1 cellular context compared by ENCODE assay signal in the genomic region with DNA sequence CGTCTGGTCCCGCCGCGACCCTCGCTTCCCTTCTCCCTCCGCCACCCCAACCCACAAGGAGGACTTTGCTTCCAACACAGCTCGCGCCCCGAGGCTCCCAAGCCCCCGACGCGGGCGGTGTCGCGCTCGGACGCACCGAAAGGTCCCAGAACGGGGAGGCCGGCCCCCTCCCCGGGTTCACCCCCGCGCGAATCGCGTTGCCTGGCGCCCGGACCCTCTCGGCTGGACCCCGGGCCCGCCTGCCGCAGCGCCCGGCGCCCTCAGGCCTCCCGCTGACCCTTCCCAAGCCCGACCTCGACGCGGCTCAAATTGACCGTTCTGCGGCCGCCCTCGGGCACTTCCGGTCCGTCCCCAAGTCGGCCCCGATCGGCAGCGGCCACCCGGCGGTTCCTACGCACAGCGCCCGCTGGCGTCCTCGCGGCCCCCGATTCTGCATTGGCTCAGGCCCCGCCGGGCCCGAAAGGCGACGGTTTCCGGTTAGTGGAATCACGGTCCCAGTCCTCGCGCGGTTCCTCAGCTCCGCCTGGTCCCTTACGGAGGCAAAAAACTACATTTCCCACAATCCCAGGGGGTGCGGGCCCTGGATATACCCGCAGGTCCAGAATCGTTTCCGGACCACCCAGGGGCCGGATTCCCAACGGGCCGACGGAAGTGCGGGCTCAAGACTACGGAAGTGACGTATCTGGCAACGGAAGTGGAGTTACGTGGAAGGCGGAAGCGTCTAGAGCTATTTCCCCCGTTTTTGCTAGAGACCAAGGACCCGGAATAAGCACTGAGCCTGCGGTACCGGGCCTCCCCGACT.
TF ChIP-seq lines count a peak whose summit lies in the region.

A gene (minus strand): TSS at position 347 of the 802 bp plus-strand sequence. CDS start 451 bp downstream, outside the sequence.

TF ChIP-seq in SK-N-SH treated with all-trans-retinoic acid at 6 μM for 48 hours, 23 proteins besides CTCF, POLR2A, EP300 and RAD21 (continued from another document):
- TF ChIP-seq, protein P1, sequence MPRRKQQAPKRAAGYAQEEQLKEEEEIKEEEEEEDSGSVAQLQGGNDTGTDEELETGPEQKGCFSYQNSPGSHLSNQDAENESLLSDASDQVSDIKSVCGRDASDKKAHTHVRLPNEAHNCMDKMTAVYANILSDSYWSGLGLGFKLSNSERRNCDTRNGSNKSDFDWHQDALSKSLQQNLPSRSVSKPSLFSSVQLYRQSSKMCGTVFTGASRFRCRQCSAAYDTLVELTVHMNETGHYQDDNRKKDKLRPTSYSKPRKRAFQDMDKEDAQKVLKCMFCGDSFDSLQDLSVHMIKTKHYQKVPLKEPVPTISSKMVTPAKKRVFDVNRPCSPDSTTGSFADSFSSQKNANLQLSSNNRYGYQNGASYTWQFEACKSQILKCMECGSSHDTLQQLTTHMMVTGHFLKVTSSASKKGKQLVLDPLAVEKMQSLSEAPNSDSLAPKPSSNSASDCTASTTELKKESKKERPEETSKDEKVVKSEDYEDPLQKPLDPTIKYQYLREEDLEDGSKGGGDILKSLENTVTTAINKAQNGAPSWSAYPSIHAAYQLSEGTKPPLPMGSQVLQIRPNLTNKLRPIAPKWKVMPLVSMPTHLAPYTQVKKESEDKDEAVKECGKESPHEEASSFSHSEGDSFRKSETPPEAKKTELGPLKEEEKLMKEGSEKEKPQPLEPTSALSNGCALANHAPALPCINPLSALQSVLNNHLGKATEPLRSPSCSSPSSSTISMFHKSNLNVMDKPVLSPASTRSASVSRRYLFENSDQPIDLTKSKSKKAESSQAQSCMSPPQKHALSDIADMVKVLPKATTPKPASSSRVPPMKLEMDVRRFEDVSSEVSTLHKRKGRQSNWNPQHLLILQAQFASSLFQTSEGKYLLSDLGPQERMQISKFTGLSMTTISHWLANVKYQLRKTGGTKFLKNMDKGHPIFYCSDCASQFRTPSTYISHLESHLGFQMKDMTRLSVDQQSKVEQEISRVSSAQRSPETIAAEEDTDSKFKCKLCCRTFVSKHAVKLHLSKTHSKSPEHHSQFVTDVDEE (CRISPR knock-in tag; IDR thresholded peaks at IDR 0.05), result peak; percentile 67
- no peak for TF ChIP-seq ESRRG (CRISPR knock-in tag; IDR thresholded peaks at IDR 0.05)
